ENCODE assay signal across 23 cellular contexts in the genomic region with DNA sequence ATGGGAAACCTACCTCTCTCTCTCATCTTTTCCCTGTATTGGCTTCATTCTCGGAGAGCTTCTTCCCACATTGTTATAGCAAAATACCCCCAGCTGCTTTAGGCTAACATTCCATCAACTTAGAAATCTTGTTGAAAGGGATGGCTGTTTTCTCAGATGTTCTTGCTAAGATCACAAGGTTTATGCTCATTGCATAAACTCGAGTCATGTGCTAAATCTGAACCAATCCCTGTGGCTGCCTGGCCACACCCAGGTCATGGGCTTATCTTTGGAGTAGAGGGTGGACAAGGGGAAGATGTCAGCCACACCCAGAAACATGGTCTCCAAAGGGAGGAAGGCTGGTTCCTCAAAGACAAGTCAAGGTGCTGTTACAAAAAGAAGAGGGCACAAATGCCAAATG.
"Had no signal": no experiment of that assay in that cellular context is flagged by ENCODE, and none has a peak within 500 bp of the region (broad histone marks: within the 10 kb centered on the region; RNA-seq: fewer than 3 reads in every experiment).

No MANE protein-coding gene starts in this region.

- ATAC-seq: left colon; left lung; lower lobe of right lung; naive thymus-derived CD8-positive, alpha-beta T cell; pancreas; right cardiac atrium; sciatic nerve; upper lobe of right lung had no signal

- DNase-seq: hypothalamus; immature natural killer cell; kidney; left colon; left lung; lower lobe of right lung; mammary epithelial cell; mesenchymal stem cell; naive thymus-derived CD8-positive, alpha-beta T cell; nucleus accumbens; pancreas; posterior cingulate gyrus; retina; right cardiac atrium; stimulated activated CD4-positive, alpha-beta T cell treated with anti-CD3 and anti-CD28 coated beads, Interleukin-12 subunit alpha, Interleukin-12 subunit beta, amount 100 ng/mL, for 4 hours; stimulated activated CD4-positive, alpha-beta T cell treated with anti-CD3 and anti-CD28 coated beads, Interleukin-15, amount 100 ng/mL, for 24 hours; stimulated activated CD4-positive, alpha-beta T cell treated with anti-CD3 and anti-CD28 coated beads, Interleukin-2, amount 100 ng/mL, for 24 hours; stimulated activated CD4-positive, alpha-beta T cell treated with anti-CD3 and anti-CD28 coated beads, Interleukin-4, amount 100 ng/mL, for 1 hour; stimulated activated naive CD4-positive, alpha-beta T cell; tibial artery; upper lobe of right lung; uterus had no signal
